21 cellular contexts compared by ENCODE assay signal in genomic region chr16:78791926-78792325, GRCh38.
"Had no signal": no experiment of that assay in that cellular context is flagged by ENCODE, and none has a peak within 500 bp of the region (broad histone marks: within the 10 kb centered on the region; RNA-seq: fewer than 3 reads in every experiment).

No MANE protein-coding gene starts in this region.

- H3K4me3 ChIP-seq: gastrocnemius medialis, lower lobe of right lung, pancreas, right lobe of liver, stomach, thyroid gland, vagina had no signal

- DNase-seq: cortex of kidney; endodermal cell; foreskin fibroblast; gastrocnemius medialis; head of caudate nucleus; left ventricle myocardium superior; lower lobe of right lung; naive thymus-derived CD8-positive, alpha-beta T cell; pancreas; right lobe of liver; small intestine; stimulated activated CD4-positive, alpha-beta T cell treated with anti-CD3 and anti-CD28 coated beads, Interleukin-15, amount 100 ng/mL, for 24 hours; stimulated activated CD4-positive, alpha-beta T cell treated with anti-CD3 and anti-CD28 coated beads, Interleukin-2, amount 100 ng/mL, for 48 hours; stimulated activated naive CD4-positive, alpha-beta T cell; stomach; thyroid gland; trophoblast cell had no signal

- H3K4me1 ChIP-seq: gastrocnemius medialis, lower lobe of right lung, pancreas, stomach had no signal

- H3K9me3 Mint-ChIP-seq: endodermal cell had no signal

- H3K27me3 ChIP-seq: gastrocnemius medialis, neutrophil, pancreas, right lobe of liver, stomach, thyroid gland, vagina had no signal

- H3K36me3 ChIP-seq: gastrocnemius medialis, lower lobe of right lung, neutrophil, pancreas, right lobe of liver, stomach, thyroid gland, vagina had no signal

- H3K9me3 ChIP-seq: gastrocnemius medialis, lower lobe of right lung, neutrophil, pancreas, right lobe of liver, stomach, thyroid gland, vagina had no signal

- H3K27ac ChIP-seq: epithelial cell of prostate, gastrocnemius medialis, lower lobe of right lung, neutrophil, pancreas, right lobe of liver, stomach, thyroid gland, vagina had no signal

- ATAC-seq: esophagus mucosa; gastrocnemius medialis; left ventricle myocardium superior; lower lobe of right lung; naive thymus-derived CD8-positive, alpha-beta T cell; pancreas; right lobe of liver had no signal

- H3K27ac Mint-ChIP-seq: naive thymus-derived CD8-positive, alpha-beta T cell had no signal

- H3K27me3 Mint-ChIP-seq: naive thymus-derived CD8-positive, alpha-beta T cell had no signal

- H3K4me3 Mint-ChIP-seq: endodermal cell; naive thymus-derived CD8-positive, alpha-beta T cell had no signal
